In the genomic region with DNA sequence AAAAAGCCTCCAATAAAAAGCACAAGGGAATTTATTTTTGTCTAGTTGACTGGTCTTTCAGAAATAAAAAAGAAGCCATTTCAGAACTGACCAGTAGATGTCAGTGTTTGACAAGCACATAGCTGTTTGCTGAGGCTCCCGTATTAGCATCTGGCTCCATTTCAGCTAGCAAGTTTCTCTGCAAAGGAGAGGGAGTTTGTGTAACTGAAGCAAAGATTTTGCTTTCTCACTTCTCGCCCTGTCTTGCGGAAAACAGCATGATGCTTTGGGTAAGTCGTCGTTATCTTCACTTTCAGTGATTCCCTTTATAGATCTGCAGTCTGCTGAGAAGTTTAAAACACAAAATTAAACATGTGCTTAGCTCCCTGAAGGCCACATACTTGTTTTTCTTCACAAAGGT, we compare ENCODE assay signal across 8 cellular contexts.
DNase-seq lines count a peak whose midpoint lies in the region; ATAC-seq and FAIRE-seq lines count a peak whose summit lies in the region.

No MANE protein-coding gene starts in this region.

- CTCF ChIA-PET in activated CD8-positive, alpha-beta T cell treated with anti-CD3 and anti-CD28 coated beads, Interleukin-2, amount 10 ng/mL, durations not matched to agents 7 days and 5 days (lab: Charles Lee) = interaction anchor here (0.7 to 2.4 kb wide), 8 partner anchors 11 to 294 kb away, joined by 3 to 13 read pairs (median 4); no protein-coding TSS in a partner anchor

- peak; percentile 74 for ATAC-seq in GM18907 (IDR thresholded peaks at IDR 0.05; ENCODE audit: unreplicated experiment)
- ATAC-seq in HG03378 (IDR thresholded peaks at IDR 0.05; ENCODE audit: unreplicated experiment) = peak; percentile 81
- peak; percentile 42 for ATAC-seq in activated CD8-positive, alpha-beta T cell treated with anti-CD3 and anti-CD28 coated beads, Interleukin-2, amount 10 ng/mL, durations not matched to agents 7 days and 5 days
- no peak for ATAC-seq in HG02973 (IDR thresholded peaks at IDR 0.05; ENCODE audit: unreplicated experiment)

- no peaks in the 10 kb centered on the region for H3K4me1 Mint-ChIP-seq in activated CD8-positive, alpha-beta T cell treated with anti-CD3 and anti-CD28 coated beads, Interleukin-2, amount 10 ng/mL, durations not matched to agents 7 days and 5 days (ENCODE audit: low read depth)

- no peaks in the 10 kb centered on the region for H3K36me3 Mint-ChIP-seq in activated CD8-positive, alpha-beta T cell treated with anti-CD3 and anti-CD28 coated beads, Interleukin-2, amount 10 ng/mL, durations not matched to agents 7 days and 5 days (ENCODE audit: low read depth)

- peaks cover 2% of the 10 kb centered on the region for H3K27me3 Mint-ChIP-seq in activated CD8-positive, alpha-beta T cell treated with anti-CD3 and anti-CD28 coated beads, Interleukin-2, amount 10 ng/mL, durations not matched to agents 7 days and 5 days (ENCODE audit: low read depth)

- no peak overlapping the region for H3K4me3 Mint-ChIP-seq in activated CD8-positive, alpha-beta T cell treated with anti-CD3 and anti-CD28 coated beads, Interleukin-2, amount 10 ng/mL, durations not matched to agents 7 days and 5 days

- no peaks in the 10 kb centered on the region for H3K9me3 Mint-ChIP-seq in activated CD8-positive, alpha-beta T cell treated with anti-CD3 and anti-CD28 coated beads, Interleukin-2, amount 10 ng/mL, durations not matched to agents 7 days and 5 days (ENCODE audit: insufficient read depth)

- POLR2A ChIA-PET in activated CD8-positive, alpha-beta T cell treated with anti-CD3 and anti-CD28 coated beads, Interleukin-2, amount 10 ng/mL, durations not matched to agents 7 days and 5 days (lab: Charles Lee) = no interaction called here

- H3K27ac Mint-ChIP-seq in activated CD8-positive, alpha-beta T cell treated with anti-CD3 and anti-CD28 coated beads, Interleukin-2, amount 10 ng/mL, durations not matched to agents 7 days and 5 days = no peak overlapping the region

- DNase-seq in D341Med (ENCODE audit: low spot score) = peak; percentile 47
- peak; percentile 4 for DNase-seq in NCI-H510A (lab: John Stamatoyannopoulos, UW)
- peak; percentile 31 for DNase-seq in activated CD8-positive, alpha-beta T cell treated with anti-CD3 and anti-CD28 coated beads, Interleukin-2, amount 10 ng/mL, durations not matched to agents 7 days and 5 days
- DNase-seq in frontal cortex (ENCODE audit: low spot score in 2 of 2) = peak; percentile 22 to 28
- peak; percentile 73 for DNase-seq in pons (ENCODE audit: low spot score)

- FAIRE-seq in frontal cortex (lab: Jason Lieb, UNC) = peak; percentile 84

Comparison
In these comparisons a context has a peak if more than half of its experiments do, and no peak if none do; other contexts are left out.
1. DNase-seq: peak in every context shown above with its lines; median percentile 73 in pons; 47 in D341Med; 31 in activated CD8-positive, alpha-beta T cell treated with anti-CD3 and anti-CD28 coated beads, Interleukin-2, amount 10 ng/mL, durations not matched to agents 7 days and 5 days; 25 in frontal cortex; 4 in NCI-H510A.